Comparison of ENCODE assay signal across 27 cellular contexts in the genomic region with DNA sequence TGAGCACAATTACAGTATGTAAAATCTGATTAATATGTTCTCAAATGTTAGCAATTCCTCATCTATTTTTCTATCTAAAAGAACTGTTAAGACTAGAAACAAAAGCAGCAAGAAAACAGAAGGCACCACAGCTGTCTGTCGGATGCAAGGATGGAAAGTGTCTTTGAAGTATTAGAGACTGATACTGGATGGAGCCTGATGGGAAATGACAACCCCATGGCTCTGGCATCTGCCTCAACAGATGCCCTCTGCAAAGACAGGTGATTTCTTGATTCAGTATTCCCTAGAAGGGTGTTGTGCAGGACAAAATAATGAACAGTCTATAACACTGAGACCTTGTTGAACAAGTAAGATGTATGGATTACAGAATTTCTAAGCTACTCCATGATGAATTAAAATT. TPM values are rescaled to one million over a fixed set of nuclear protein-coding genes. Genes with fewer than 3 reads are reported as not detected.
"Had no signal": no experiment of that assay in that cellular context is flagged by ENCODE, and none has a peak within 500 bp of the region (broad histone marks: within the 10 kb centered on the region; RNA-seq: fewer than 3 reads in every experiment).

No MANE protein-coding gene starts in this region.

- H3K27me3 Mint-ChIP-seq: naive thymus-derived CD8-positive, alpha-beta T cell; stimulated activated memory B cell treated with anti-CD40 and anti-IgM and Interleukin-4, amounts not matched to agents 10 μg/mL and 1 μg/mL and 100 μg/mL, for 72 hours; stimulated activated naive CD8-positive, alpha-beta T cell treated with anti-CD3 and anti-CD28 coated beads, Interleukin-15, amount 100 ng/mL, for 72 hours; type B pancreatic cell had no signal

- DNase-seq: hypothalamus; immature natural killer cell; kidney; left colon; left lung; lower lobe of right lung; mammary epithelial cell; mesenchymal stem cell; naive thymus-derived CD8-positive, alpha-beta T cell; nucleus accumbens; psoas muscle; right lobe of liver; stimulated activated CD4-positive, alpha-beta T cell treated with anti-CD3 and anti-CD28 coated beads, Interleukin-1b, Interleukin-23, amount 100 ng/mL, for 48 hours; stimulated activated CD4-positive, alpha-beta T cell treated with anti-CD3 and anti-CD28 coated beads, Interleukin-2, amount 100 ng/mL, for 48 hours; stimulated activated CD4-positive, alpha-beta T cell treated with anti-CD3 and anti-CD28 coated beads, Interleukin-4, amount 100 ng/mL, for 4 hours; stimulated activated CD8-positive, alpha-beta memory T cell treated with anti-CD3 and anti-CD28 coated beads, Interleukin-4, amount 100 ng/mL, for 48 hours; stimulated activated naive CD4-positive, alpha-beta T cell treated with Interleukin-2 at 50 U/mL for 16 hours; stimulated activated naive CD8-positive, alpha-beta T cell treated with anti-CD3 and anti-CD28 coated beads, Interleukin-15, amount 100 ng/mL, for 72 hours; substantia nigra; uterus had no signal

- ATAC-seq: left colon; left lung; lower lobe of right lung; naive thymus-derived CD8-positive, alpha-beta T cell; psoas muscle; right lobe of liver; stimulated activated memory B cell treated with anti-CD40 and anti-IgM and Interleukin-4, amounts not matched to agents 10 μg/mL and 1 μg/mL and 100 μg/mL, for 72 hours; stimulated activated naive CD8-positive, alpha-beta T cell treated with anti-CD3 and anti-CD28 coated beads, Interleukin-15, amount 100 ng/mL, for 72 hours had no signal

- H3K4me1 Mint-ChIP-seq: naive thymus-derived CD8-positive, alpha-beta T cell; stimulated activated memory B cell treated with anti-CD40 and anti-IgM and Interleukin-4, amounts not matched to agents 10 μg/mL and 1 μg/mL and 100 μg/mL, for 72 hours; stimulated activated naive CD8-positive, alpha-beta T cell treated with anti-CD3 and anti-CD28 coated beads, Interleukin-15, amount 100 ng/mL, for 72 hours had no signal

- H3K9me3 Mint-ChIP-seq: neural crest cell; stimulated activated memory B cell treated with anti-CD40 and anti-IgM and Interleukin-4, amounts not matched to agents 10 μg/mL and 1 μg/mL and 100 μg/mL, for 72 hours; type B pancreatic cell had no signal

- H3K36me3 Mint-ChIP-seq: immature natural killer cell; naive thymus-derived CD8-positive, alpha-beta T cell; stimulated activated memory B cell treated with anti-CD40 and anti-IgM and Interleukin-4, amounts not matched to agents 10 μg/mL and 1 μg/mL and 100 μg/mL, for 72 hours had no signal

- H3K27ac Mint-ChIP-seq: immature natural killer cell; naive thymus-derived CD8-positive, alpha-beta T cell; nephron; stimulated activated memory B cell treated with anti-CD40 and anti-IgM and Interleukin-4, amounts not matched to agents 10 μg/mL and 1 μg/mL and 100 μg/mL, for 72 hours; stimulated activated naive CD8-positive, alpha-beta T cell treated with anti-CD3 and anti-CD28 coated beads, Interleukin-15, amount 100 ng/mL, for 72 hours; type B pancreatic cell had no signal

- H3K4me3 Mint-ChIP-seq: immature natural killer cell; naive thymus-derived CD8-positive, alpha-beta T cell; nephron; neural crest cell; stimulated activated memory B cell treated with anti-CD40 and anti-IgM and Interleukin-4, amounts not matched to agents 10 μg/mL and 1 μg/mL and 100 μg/mL, for 72 hours; stimulated activated naive CD8-positive, alpha-beta T cell treated with anti-CD3 and anti-CD28 coated beads, Interleukin-15, amount 100 ng/mL, for 72 hours; type B pancreatic cell had no signal

RNA-seq across cellular contexts. Expression of gene LRCH2, which starts 19.7 kb away (rescaled TPM):
- polyA plus RNA-seq: immature natural killer cell; mammary epithelial cell; naive thymus-derived CD8-positive, alpha-beta T cell had no signal

RNA-seq across cellular contexts. Expression of gene RBMXL3, which starts 24.9 kb away (rescaled TPM):
- polyA plus RNA-seq: immature natural killer cell; liver; mammary epithelial cell; naive thymus-derived CD8-positive, alpha-beta T cell; psoas muscle; smooth muscle cell; thymus had no signal
